5 cellular contexts compared by ENCODE assay signal in the genomic region with DNA sequence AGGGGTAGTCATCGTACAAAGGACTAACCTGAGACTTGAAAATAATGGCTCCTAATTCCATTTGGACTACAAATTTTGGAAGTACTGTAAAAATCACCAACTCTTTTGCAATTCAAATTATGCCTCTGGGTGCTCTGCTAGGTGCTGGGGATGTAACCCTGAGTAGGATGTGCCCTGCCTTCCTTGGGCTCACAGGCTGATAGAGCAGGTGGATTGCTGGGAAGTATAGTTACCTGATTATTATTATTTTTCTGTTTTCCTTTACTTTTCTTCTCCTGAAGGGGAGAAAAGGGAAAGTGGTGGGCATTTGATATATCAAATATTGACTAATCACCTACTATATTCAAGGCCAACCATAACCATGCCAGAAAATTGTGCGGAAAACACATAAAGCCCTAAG.
"Had no signal": no experiment of that assay in that cellular context is flagged by ENCODE, and none has a peak within 500 bp of the region (broad histone marks: within the 10 kb centered on the region; RNA-seq: fewer than 3 reads in every experiment).

No MANE protein-coding gene starts in this region.

- H3K4me3 Mint-ChIP-seq: H9 had no signal

- DNase-seq: GOT3, H9, HCEC 1CT, IMR-90 had no signal

- ATAC-seq: K562 had no signal

- H3K4me3 ChIP-seq: K562 had no signal
